ENCODE assay signal across 16 cellular contexts in genomic region chr4:173943547-173943946, GRCh38.
DNase-seq lines count a peak whose midpoint lies in the region; ATAC-seq, FAIRE-seq and TF ChIP-seq lines count a peak whose summit lies in the region.
"Had no signal": no experiment of that assay in that cellular context is flagged by ENCODE, and none has a peak within 500 bp of the region (broad histone marks: within the 10 kb centered on the region; RNA-seq: fewer than 3 reads in every experiment).

No MANE protein-coding gene starts in this region.

- H3K4me1 ChIP-seq in SK-N-SH (ENCODE audit: control insufficient read depth in 1 of 2, insufficient read depth in 2 of 2, low read depth in 1 of 2, low read length in 1 of 2) (peaks cover 0 to 32% of the 10 kb centered on the region in 2 experiments; a peak in 2 of 4 replicates), K562 (replicated peaks in 1 of 2; ENCODE audit: control insufficient read depth in 2 of 2, insufficient read depth in 2 of 2, low read length in 2 of 2) (no peaks in the 10 kb centered on the region), trophoblast cell (ENCODE audit: control insufficient read depth in 1 of 2, insufficient read depth in 2 of 2, low read length in 2 of 2) (no peaks in the 10 kb centered on the region), mammary epithelial cell (ENCODE audit: insufficient read depth, low read length) (no peaks in the 10 kb centered on the region)

- H3K9ac ChIP-seq in SK-N-SH (no peak overlapping the region), K562 (ENCODE audit: insufficient read depth in 1 of 2, low read depth in 2 of 2, low read length in 2 of 2) (no peak overlapping the region), trophoblast cell (ENCODE audit: low read length) (no peak overlapping the region), mammary epithelial cell (ENCODE audit: insufficient read depth, low read length) (no peak overlapping the region)

- TF ChIP-seq RAD21 in SK-N-SH (IDR thresholded peaks at IDR 0.05; ENCODE audit: low read length) (peak; percentile 22; the same call in 1 of the 2 replicates), K562 (CRISPR knock-in tag; conservative IDR thresholded peaks at IDR 0.05 in 1 of 2, IDR thresholded peaks at IDR 0.05 in 1 of 2) (no peak)

- no peaks in the 10 kb centered on the region for H3F3A ChIP-seq in SK-N-SH (replicated peaks; ENCODE audit: insufficient read depth)

- ATAC-seq in SK-N-SH treated with all-trans-retinoic acid at 6 μM for 48 hours (no peak), K562 (no peak), esophagus mucosa (no peak)
- ATAC-seq: GM12878, GM23338 had no signal

- no peak overlapping the region for H2BK5ac ChIP-seq in trophoblast cell (ENCODE audit: low read depth, low read length, poor library complexity)

- in situ Hi-C loops in K562 (cut with MboI): no loop called here
- in situ Hi-C loops in mammary epithelial cell (cut with MboI; ENCODE audit: low sequenced_read_pairs in 2 of 2): no loop called here

- H3K4me3 ChIP-seq in SK-N-SH (ENCODE audit: low read depth in 2 of 2, low read length in 1 of 2): no peak overlapping the region
- H3K4me3 ChIP-seq in NB4 (ENCODE audit: low read depth, low read length): no peak overlapping the region
- H3K4me3 ChIP-seq in K562: no peak overlapping the region
- H3K4me3 ChIP-seq in trophoblast cell (ENCODE audit: low read depth, low read length): no peak overlapping the region
- H3K4me3 ChIP-seq in mammary epithelial cell (replicated peaks in 1 of 3; ENCODE audit: insufficient read depth in 1 of 3, low read depth in 2 of 3, low read length in 3 of 3): no peak overlapping the region
- H3K4me3 ChIP-seq: GM12878, GM23338 had no signal

- H3K27ac ChIP-seq in SK-N-SH (ENCODE audit: low read depth in 2 of 2, low read length in 1 of 2) (peak overlapping the region in 1 of 2 experiments; percentile 98; a peak in 2 of 4 replicates), K562 (ENCODE audit: extremely low read depth, low read depth, low read length) (no peak overlapping the region), trophoblast cell (ENCODE audit: low read depth, low read length) (no peak overlapping the region), mammary epithelial cell (ENCODE audit: insufficient read depth, low read depth, low read length) (no peak overlapping the region)
- H3K27ac ChIP-seq: HL-60 had no signal

- H3K79me1 ChIP-seq in trophoblast cell (ENCODE audit: low read length): no peaks in the 10 kb centered on the region

- no peak overlapping the region for H3K23ac ChIP-seq in trophoblast cell (ENCODE audit: low read length)

- no peak overlapping the region for H4K8ac ChIP-seq in trophoblast cell (ENCODE audit: low read depth, low read length)

- no peak overlapping the region for H4K12ac ChIP-seq in trophoblast cell (ENCODE audit: low read depth, low read length)

- dilution Hi-C loops in mammary epithelial cell (cut with HindIII; ENCODE audit: low sequenced_read_pairs): no loop called here

- no peak overlapping the region for H3K4ac ChIP-seq in trophoblast cell (ENCODE audit: low read depth, low read length)

- H3K27me3 ChIP-seq in SK-N-SH (ENCODE audit: insufficient read depth) (no peaks in the 10 kb centered on the region), K562 (ENCODE audit: control insufficient read depth in 2 of 2, insufficient read depth in 2 of 2, low read length in 2 of 2) (no peaks in the 10 kb centered on the region; a peak in 1 of 5 replicates), trophoblast cell (ENCODE audit: insufficient read depth, low read length) (no peaks in the 10 kb centered on the region), mammary epithelial cell (ENCODE audit: insufficient read depth, low read length) (peaks cover 2% of the 10 kb centered on the region)

- H3K4me2 ChIP-seq in SK-N-SH (no peak overlapping the region), K562 (ENCODE audit: insufficient read depth, low read length) (no peak overlapping the region), trophoblast cell (ENCODE audit: low read length) (no peak overlapping the region), mammary epithelial cell (ENCODE audit: insufficient read depth, low read depth, low read length) (no peak overlapping the region)
- H3K4me2 ChIP-seq: GM23338 had no signal

- TF ChIP-seq CTCF in SK-N-SH (IDR thresholded peaks at IDR 0.05) (no peak), NB4 (IDR thresholded peaks at IDR 0.05; ENCODE audit: low read depth, low read length) (no peak), K562 (IDR thresholded peaks at IDR 0.05 in 2 of 3, conservative IDR thresholded peaks at IDR 0.05 in 1 of 3; ENCODE audit: insufficient read depth in 2 of 3, low read depth in 1 of 3, low read length in 3 of 3) (no peak), mammary epithelial cell (conservative IDR thresholded peaks at IDR 0.05 in 1 of 2, IDR thresholded peaks at IDR 0.05 in 1 of 2; ENCODE audit: extremely low read depth in 1 of 2, insufficient read depth in 1 of 2, low read depth in 1 of 2, low read length in 2 of 2) (no peak)

- H2AFZ ChIP-seq in SK-N-SH (ENCODE audit: low read depth) (no peak overlapping the region), K562 (ENCODE audit: low read depth, low read length) (no peak overlapping the region), trophoblast cell (ENCODE audit: insufficient read depth, low read length, poor library complexity) (no peak overlapping the region), mammary epithelial cell (ENCODE audit: low read depth, low read length) (no peak overlapping the region)
- H2AFZ ChIP-seq: GM23338 had no signal

- H4K91ac ChIP-seq in trophoblast cell (ENCODE audit: low read depth, low read length): no peak overlapping the region

- H4K20me1 ChIP-seq in SK-N-SH (ENCODE audit: insufficient read depth): no peaks in the 10 kb centered on the region
- no peaks in the 10 kb centered on the region for H4K20me1 ChIP-seq in K562 (replicated peaks; ENCODE audit: control insufficient read depth, insufficient read depth, low read length)
- no peaks in the 10 kb centered on the region for H4K20me1 ChIP-seq in mammary epithelial cell (ENCODE audit: insufficient read depth, low read length)

- CTCF ChIA-PET in SK-N-SH (lab: Yijun Ruan, JAX): interaction anchor here (1.3 to 1.4 kb wide), 2 partner anchors 13 to 47 kb away, joined by 5 to 6 read pairs; no protein-coding TSS in a partner anchor
- CTCF ChIA-PET in K562 (lab: Yijun Ruan, JAX; ENCODE audit: low intra/inter-chr PET ratio): no interaction called here
- CTCF ChIA-PET in mammary epithelial cell (lab: Charles Lee; ENCODE audit: low non-redundant PET): no interaction called here

- H3K14ac ChIP-seq in trophoblast cell (ENCODE audit: low read length): no peak overlapping the region

- H3K36me3 ChIP-seq in SK-N-SH (replicated peaks in 1 of 2; ENCODE audit: control insufficient read depth in 1 of 2, insufficient read depth in 2 of 2, low read length in 1 of 2): no peaks in the 10 kb centered on the region
- no peaks in the 10 kb centered on the region for H3K36me3 ChIP-seq in K562 (ENCODE audit: control insufficient read depth, insufficient read depth, low read length)
- H3K36me3 ChIP-seq in trophoblast cell (ENCODE audit: control insufficient read depth in 1 of 2, insufficient read depth in 2 of 2, low read length in 2 of 2): no peaks in the 10 kb centered on the region
- no peaks in the 10 kb centered on the region for H3K36me3 ChIP-seq in mammary epithelial cell (ENCODE audit: insufficient read depth, low read length)

- no TSS peak for BruUV-seq in K562 (replicated peaks; lab: Mats Ljungman, UMichigan)
- no TSS peak for BruUV-seq in mammary epithelial cell (replicated peaks; lab: Mats Ljungman, UMichigan)

- H3K9me1 ChIP-seq in K562 (ENCODE audit: control insufficient read depth, insufficient read depth, low read length): no peaks in the 10 kb centered on the region

- no peak overlapping the region for H2BK12ac ChIP-seq in trophoblast cell (ENCODE audit: low read length)

- intact Hi-C loops in K562 (cut with micrococcal nuclease) (no loop called here), mammary epithelial cell (cut with micrococcal nuclease) (no loop called here)

- peak; percentile 44 for DNase-seq in SK-N-SH
- DNase-seq in NB4 (ENCODE audit: low read depth): peak; percentile 2
- DNase-seq in K562 (ENCODE audit: extremely low read depth in 1 of 4, low spot score in 3 of 4): no peak
- peak; percentile 47 to 79 for DNase-seq in trophoblast cell
- no peak for DNase-seq in mammary epithelial cell
- DNase-seq: ACHN; C1 segment of cervical spinal cord; CD4-positive, alpha-beta T cell; DMS79; H7 had no signal

- FAIRE-seq in K562 (lab: Jason Lieb, UNC): no peak
- FAIRE-seq: GM12878, GM18507 had no signal

- no peaks in the 10 kb centered on the region for H3K9me3 ChIP-seq in SK-N-SH
- no peaks in the 10 kb centered on the region for H3K9me3 ChIP-seq in K562 (replicated peaks; ENCODE audit: control insufficient read depth, insufficient read depth, low read depth, low read length)
- H3K9me3 ChIP-seq in trophoblast cell (ENCODE audit: insufficient read depth, low read depth, low read length): no peaks in the 10 kb centered on the region
- H3K9me3 ChIP-seq in mammary epithelial cell (replicated peaks; ENCODE audit: insufficient read depth, low read length): no peaks in the 10 kb centered on the region

- 78% methylated on average over 1 of the region's 1 CpG for WGBS in SK-N-SH (ENCODE audit: low lambda C conversion rate)
- 0% methylated on average over 1 of the region's 1 CpG for WGBS in K562 (ENCODE audit: insufficient coverage, low coverage, missing lambda C conversion rate)
- WGBS in trophoblast cell (ENCODE audit: extremely low coverage, insufficient coverage, insufficient read length): no CpG with 5 or more reads among the region's 1 CpG
- 78% methylated on average over 1 of the region's 1 CpG for WGBS in mammary epithelial cell (ENCODE audit: low coverage, missing lambda C conversion rate)

- POLR2A ChIA-PET in SK-N-SH (lab: Yijun Ruan, JAX): no interaction called here
- POLR2A ChIA-PET in K562 (lab: Yijun Ruan, JAX): no interaction called here

- H3K9me2 ChIP-seq in SK-N-SH: no peaks in the 10 kb centered on the region

- no peak overlapping the region for H3K18ac ChIP-seq in trophoblast cell (ENCODE audit: low read length)

- TF ChIP-seq POLR2A in NB4 (IDR thresholded peaks at IDR 0.05; ENCODE audit: extremely low read depth, insufficient read length) (no peak), K562 (conservative IDR thresholded peaks at IDR 0.05) (no peak)

- TF ChIP-seq EP300 in SK-N-SH (IDR thresholded peaks at IDR 0.05; ENCODE audit: borderline replicate concordance in 1 of 2, low read depth in 1 of 2, low read length in 1 of 2) (peak in 1 of 2 experiments; percentile 94; a peak in 2 of 4 replicates), K562 (IDR thresholded peaks at IDR 0.05; ENCODE audit: low read length) (no peak)

- H3K79me2 ChIP-seq in SK-N-SH (ENCODE audit: insufficient read depth) (no peaks in the 10 kb centered on the region), K562 (ENCODE audit: control insufficient read depth, insufficient read depth, low read length) (no peaks in the 10 kb centered on the region), trophoblast cell (ENCODE audit: control insufficient read depth, insufficient read depth, low read length, poor library complexity) (no peaks in the 10 kb centered on the region), mammary epithelial cell (ENCODE audit: insufficient read depth, low read length) (no peaks in the 10 kb centered on the region)

- H2BK120ac ChIP-seq in trophoblast cell (ENCODE audit: insufficient read depth, low read length, poor library complexity): no peak overlapping the region

- H2AK5ac ChIP-seq in trophoblast cell (ENCODE audit: low read length): no peak overlapping the region

Comparison
In these comparisons a context has a peak if more than half of its experiments do, and no peak if none do; other contexts are left out.
1. DNase-seq: peak in SK-N-SH (single experiment), NB4 (single experiment) and trophoblast cell (2 of 2); none in K562 (0 of 4) and mammary epithelial cell (single experiment).
2. Of the 27 proteins assayed by ChIP-seq in both K562 and SK-N-SH: peak only in K562: none; only in SK-N-SH: CHD2, FOXJ3, GATA2, MXI1, RAD21 and RCOR1; in both: none; in neither: 20; mixed calls (peak in some experiments, not most) for 1.